ENCODE assay signal across 14 cellular contexts in genomic region chr22:40004836-40005235, GRCh38. TPM values are rescaled to one million over a fixed set of nuclear protein-coding genes. Genes with fewer than 3 reads are reported as not detected.
"Had no signal": no experiment of that assay in that cellular context is flagged by ENCODE, and none has a peak within 500 bp of the region (broad histone marks: within the 10 kb centered on the region; RNA-seq: fewer than 3 reads in every experiment).

No MANE protein-coding gene starts in this region.

- H3K36me3 ChIP-seq: brain microvascular endothelial cell, gastroesophageal sphincter, pancreas, uterus had no signal

- DNase-seq: activated naive CD4-positive, alpha-beta T cell; activated naive CD8-positive, alpha-beta T cell treated with anti-CD3 and anti-CD28 coated beads, Interleukin-2, amount 10 ng/mL, durations not matched to agents 7 days and 5 days; activated T-cell treated with anti-CD3 and anti-CD28 coated beads for 4 hours; brain microvascular endothelial cell; effector memory CD8-positive, alpha-beta T cell; pancreas; stimulated activated CD4-positive, alpha-beta T cell treated with anti-CD3 and anti-CD28 coated beads, Interleukin-2, amount 100 ng/mL, for 24 hours; uterus had no signal

- H3K4me3 Mint-ChIP-seq: activated naive CD8-positive, alpha-beta T cell treated with anti-CD3 and anti-CD28 coated beads, Interleukin-2, amount 10 ng/mL, durations not matched to agents 7 days and 5 days; dendritic cell treated with granulocyte-macrophage colony-stimulating factor and Interleukin-4, amounts not matched to agents 40 ng/mL and 50 ng/mL, for 4 days; effector memory CD8-positive, alpha-beta T cell had no signal

- H3K27ac ChIP-seq: brain microvascular endothelial cell, gastroesophageal sphincter, pancreas, uterus had no signal

- H3K36me3 Mint-ChIP-seq: activated naive CD8-positive, alpha-beta T cell treated with anti-CD3 and anti-CD28 coated beads, Interleukin-2, amount 10 ng/mL, durations not matched to agents 7 days and 5 days had no signal

- H3K27me3 ChIP-seq: pancreas, uterus had no signal

- H3K27ac Mint-ChIP-seq: activated naive CD8-positive, alpha-beta T cell treated with anti-CD3 and anti-CD28 coated beads, Interleukin-2, amount 10 ng/mL, durations not matched to agents 7 days and 5 days; dendritic cell treated with granulocyte-macrophage colony-stimulating factor and Interleukin-4, amounts not matched to agents 40 ng/mL and 50 ng/mL, for 4 days; effector memory CD8-positive, alpha-beta T cell had no signal

- H3K4me1 ChIP-seq: gastroesophageal sphincter, uterus had no signal

- H3K9me3 ChIP-seq: gastroesophageal sphincter, pancreas, uterus had no signal

- H3K4me3 ChIP-seq: gastroesophageal sphincter, pancreas, uterus had no signal

- H3K9me3 Mint-ChIP-seq: activated naive CD8-positive, alpha-beta T cell treated with anti-CD3 and anti-CD28 coated beads, Interleukin-2, amount 10 ng/mL, durations not matched to agents 7 days and 5 days; dendritic cell treated with granulocyte-macrophage colony-stimulating factor and Interleukin-4, amounts not matched to agents 40 ng/mL and 50 ng/mL, for 4 days; effector memory CD8-positive, alpha-beta T cell had no signal

RNA-seq across cellular contexts. Expression of gene FAM83F, which starts 10.1 kb away (rescaled TPM):
- total RNA-seq: lung microvascular endothelial cell had no signal

RNA-seq across cellular contexts. Expression of gene TMA7B, which starts 44.6 kb away (rescaled TPM):
- total RNA-seq: cerebellum, epithelial cell of proximal tubule, gastroesophageal sphincter, left lobe of liver, lung microvascular endothelial cell, uterus had no signal
- polyA plus RNA-seq: pancreas had no signal
